ENCODE assay signal across 1 cellular context in the genomic region with DNA sequence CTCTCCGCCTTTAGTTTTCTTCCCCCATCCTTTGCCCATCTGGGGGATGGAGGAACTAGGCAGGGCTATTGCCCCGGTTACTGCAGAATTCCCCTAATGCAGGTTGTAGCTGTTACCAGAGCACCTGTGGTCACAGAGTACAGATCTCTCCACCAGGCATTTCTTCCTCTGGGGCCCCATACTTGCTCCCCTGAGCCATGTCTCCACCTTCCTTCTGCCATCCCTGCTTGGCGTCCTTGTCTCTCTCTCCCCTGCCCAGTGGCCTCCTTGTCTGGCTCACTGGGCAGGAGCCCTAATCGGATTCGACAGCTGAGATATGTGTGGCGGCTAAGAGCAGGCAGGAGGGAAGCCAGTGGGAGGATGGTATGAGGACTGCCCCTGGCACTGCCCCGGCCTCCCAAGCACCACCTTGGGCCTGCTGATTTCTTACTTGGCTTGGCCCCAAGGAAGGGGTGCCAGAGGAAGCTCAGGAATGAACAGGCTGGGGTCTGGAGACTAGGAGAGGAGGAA.
TF ChIP-seq lines count a peak whose summit lies in the region.

No MANE protein-coding gene starts in this region.

TF ChIP-seq in GM12878, 131 proteins besides CTCF, POLR2A, EP300 and RAD21 (continued from another document):
- TF ChIP-seq, protein P1, sequence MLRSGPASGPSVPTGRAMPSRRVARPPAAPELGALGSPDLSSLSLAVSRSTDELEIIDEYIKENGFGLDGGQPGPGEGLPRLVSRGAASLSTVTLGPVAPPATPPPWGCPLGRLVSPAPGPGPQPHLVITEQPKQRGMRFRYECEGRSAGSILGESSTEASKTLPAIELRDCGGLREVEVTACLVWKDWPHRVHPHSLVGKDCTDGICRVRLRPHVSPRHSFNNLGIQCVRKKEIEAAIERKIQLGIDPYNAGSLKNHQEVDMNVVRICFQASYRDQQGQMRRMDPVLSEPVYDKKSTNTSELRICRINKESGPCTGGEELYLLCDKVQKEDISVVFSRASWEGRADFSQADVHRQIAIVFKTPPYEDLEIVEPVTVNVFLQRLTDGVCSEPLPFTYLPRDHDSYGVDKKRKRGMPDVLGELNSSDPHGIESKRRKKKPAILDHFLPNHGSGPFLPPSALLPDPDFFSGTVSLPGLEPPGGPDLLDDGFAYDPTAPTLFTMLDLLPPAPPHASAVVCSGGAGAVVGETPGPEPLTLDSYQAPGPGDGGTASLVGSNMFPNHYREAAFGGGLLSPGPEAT (IDR thresholded peaks at IDR 0.05; ENCODE audit: low read depth) = peak; percentile 58
- TF ChIP-seq NFYA (IDR thresholded peaks at IDR 0.05; ENCODE audit: borderline replicate concordance, low read depth, low read length) (no peak), STAT3 (IDR thresholded peaks at IDR 0.05; ENCODE audit: low read depth, low read length) (no peak), HDGF (IDR thresholded peaks at IDR 0.05) (0 out of 2 replicates have a peak, but pooled peaks have one; percentile 39), RB1 (IDR thresholded peaks at IDR 0.05; ENCODE audit: borderline replicate concordance) (no peak), TCF3 (IDR thresholded peaks at IDR 0.05; ENCODE audit: borderline replicate concordance, insufficient read depth, low read depth, low read length) (no peak), IKZF1 (conservative IDR thresholded peaks at IDR 0.05) (peak; percentile 16), CHD2 (IDR thresholded peaks at IDR 0.05; ENCODE audit: borderline replicate concordance, low read depth, low read length) (no peak), CBFB (IDR thresholded peaks at IDR 0.05; ENCODE audit: low read depth) (0 out of 2 replicates have a peak, but pooled peaks have one; percentile 25), NFIC (IDR thresholded peaks at IDR 0.05; ENCODE audit: low read depth, low read length) (no peak), MTA2 (IDR thresholded peaks at IDR 0.05; ENCODE audit: low read depth) (no peak), BCL11A (IDR thresholded peaks at IDR 0.05; ENCODE audit: low read depth, low read length) (no peak)
- TF ChIP-seq, protein P2, sequence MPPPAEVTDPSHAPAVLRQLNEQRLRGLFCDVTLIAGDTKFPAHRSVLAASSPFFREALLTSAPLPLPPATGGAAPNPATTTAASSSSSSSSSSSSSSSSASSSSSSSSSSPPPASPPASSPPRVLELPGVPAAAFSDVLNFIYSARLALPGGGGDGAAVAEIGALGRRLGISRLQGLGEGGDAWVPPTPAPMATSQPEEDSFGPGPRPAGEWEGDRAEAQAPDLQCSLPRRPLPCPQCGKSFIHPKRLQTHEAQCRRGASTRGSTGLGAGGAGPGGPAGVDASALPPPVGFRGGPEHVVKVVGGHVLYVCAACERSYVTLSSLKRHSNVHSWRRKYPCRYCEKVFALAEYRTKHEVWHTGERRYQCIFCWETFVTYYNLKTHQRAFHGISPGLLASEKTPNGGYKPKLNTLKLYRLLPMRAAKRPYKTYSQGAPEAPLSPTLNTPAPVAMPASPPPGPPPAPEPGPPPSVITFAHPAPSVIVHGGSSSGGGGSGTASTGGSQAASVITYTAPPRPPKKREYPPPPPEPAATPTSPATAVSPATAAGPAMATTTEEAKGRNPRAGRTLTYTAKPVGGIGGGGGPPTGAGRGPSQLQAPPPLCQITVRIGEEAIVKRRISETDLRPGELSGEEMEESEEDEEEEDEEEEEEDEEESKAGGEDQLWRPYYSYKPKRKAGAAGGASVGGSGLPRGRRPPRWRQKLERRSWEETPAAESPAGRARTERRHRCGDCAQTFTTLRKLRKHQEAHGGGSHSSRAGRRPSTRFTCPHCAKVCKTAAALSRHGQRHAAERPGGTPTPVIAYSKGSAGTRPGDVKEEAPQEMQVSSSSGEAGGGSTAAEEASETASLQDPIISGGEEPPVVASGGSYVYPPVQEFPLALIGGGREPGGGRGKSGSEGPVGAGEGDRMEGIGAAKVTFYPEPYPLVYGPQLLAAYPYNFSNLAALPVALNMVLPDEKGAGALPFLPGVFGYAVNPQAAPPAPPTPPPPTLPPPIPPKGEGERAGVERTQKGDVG (CRISPR knock-in tag; IDR thresholded peaks at IDR 0.05) = no peak
- TF ChIP-seq, protein P3, sequence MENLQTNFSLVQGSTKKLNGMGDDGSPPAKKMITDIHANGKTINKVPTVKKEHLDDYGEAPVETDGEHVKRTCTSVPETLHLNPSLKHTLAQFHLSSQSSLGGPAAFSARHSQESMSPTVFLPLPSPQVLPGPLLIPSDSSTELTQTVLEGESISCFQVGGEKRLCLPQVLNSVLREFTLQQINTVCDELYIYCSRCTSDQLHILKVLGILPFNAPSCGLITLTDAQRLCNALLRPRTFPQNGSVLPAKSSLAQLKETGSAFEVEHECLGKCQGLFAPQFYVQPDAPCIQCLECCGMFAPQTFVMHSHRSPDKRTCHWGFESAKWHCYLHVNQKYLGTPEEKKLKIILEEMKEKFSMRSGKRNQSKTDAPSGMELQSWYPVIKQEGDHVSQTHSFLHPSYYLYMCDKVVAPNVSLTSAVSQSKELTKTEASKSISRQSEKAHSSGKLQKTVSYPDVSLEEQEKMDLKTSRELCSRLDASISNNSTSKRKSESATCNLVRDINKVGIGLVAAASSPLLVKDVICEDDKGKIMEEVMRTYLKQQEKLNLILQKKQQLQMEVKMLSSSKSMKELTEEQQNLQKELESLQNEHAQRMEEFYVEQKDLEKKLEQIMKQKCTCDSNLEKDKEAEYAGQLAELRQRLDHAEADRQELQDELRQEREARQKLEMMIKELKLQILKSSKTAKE (IDR thresholded peaks at IDR 0.05; ENCODE audit: low read depth, poor library complexity, severe bottlenecking) = no peak
